Comparison of ENCODE assay signal across 7 cellular contexts in the genomic region with DNA sequence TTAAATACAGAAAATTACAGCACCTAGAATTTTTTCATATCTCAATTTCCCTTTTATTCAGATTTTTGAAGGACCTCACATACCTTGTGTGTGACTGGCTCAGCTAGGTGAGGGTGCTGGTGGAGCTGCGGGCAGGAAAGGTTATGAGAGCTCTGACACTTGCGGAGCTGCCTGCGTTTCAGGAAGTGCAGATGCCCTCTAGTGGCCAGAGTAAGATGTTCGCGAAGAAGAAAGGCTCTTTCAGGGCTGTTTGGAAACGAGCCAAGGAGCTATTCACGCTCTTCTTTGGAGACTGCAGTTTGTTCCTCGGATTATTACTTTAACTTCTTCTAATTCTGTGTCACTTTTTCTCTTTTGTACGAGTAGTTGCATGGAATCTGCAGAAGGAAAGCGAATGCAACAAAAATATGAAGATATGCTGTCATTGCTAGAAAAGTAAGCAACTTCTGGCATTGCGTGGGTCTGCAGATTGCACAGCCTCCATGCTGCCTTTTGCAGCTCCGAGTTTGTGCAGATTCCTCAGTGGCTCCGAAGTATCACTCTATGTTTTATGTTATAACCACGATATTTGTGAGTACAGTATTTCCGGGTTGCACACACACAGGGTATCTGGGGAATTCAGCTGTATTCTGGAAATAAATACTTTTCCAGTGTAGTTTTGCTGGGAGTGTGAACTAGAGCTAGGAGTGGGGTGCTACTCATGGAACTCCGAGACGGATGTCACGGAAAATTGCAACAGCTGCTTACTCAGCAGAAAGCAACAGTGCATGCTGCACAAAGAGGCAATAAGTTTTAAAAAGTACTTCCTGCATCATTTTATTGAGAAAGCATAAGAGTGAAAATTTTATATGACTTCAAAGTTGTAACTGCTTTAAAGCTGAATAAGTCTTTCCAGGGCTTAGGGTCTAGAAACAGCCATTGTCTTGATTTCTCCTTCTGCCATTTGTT. TPM values are rescaled to one million over a fixed set of nuclear protein-coding genes. Genes with fewer than 3 reads are reported as not detected.
DNase-seq lines count a peak whose midpoint lies in the region; ATAC-seq, FAIRE-seq and TF ChIP-seq lines count a peak whose summit lies in the region.

No MANE protein-coding gene starts in this region.

- no peak overlapping the region for H3K27ac ChIP-seq in RWPE1

- ATAC-seq in GM18505 (IDR thresholded peaks at IDR 0.05; ENCODE audit: unreplicated experiment) = no peak

- H3K27ac Mint-ChIP-seq in MCF 10A (ENCODE audit: low read depth, unreplicated experiment) = no peak overlapping the region

- no peaks in the 10 kb centered on the region for H3K9me3 Mint-ChIP-seq in MCF 10A (ENCODE audit: unreplicated experiment)

- H3K36me3 Mint-ChIP-seq in MCF 10A (ENCODE audit: insufficient read depth, unreplicated experiment) = peaks cover 5% of the 10 kb centered on the region

- intact Hi-C loops in MCF 10A (cut with micrococcal nuclease) = loop anchor here (1.0 to 10.0 kb wide), 5 partner anchors 252 to 765 kb away; no protein-coding TSS in a partner anchor

- H3K4me3 Mint-ChIP-seq in MCF 10A (ENCODE audit: unreplicated experiment) = no peak overlapping the region

- peak; percentile 1 for DNase-seq in GM12864 (ENCODE audit: low read depth)
- peak; percentile 83 for DNase-seq in LoVo (ENCODE audit: low spot score)
- peak; percentile 44 for DNase-seq in RWPE1 (ENCODE audit: low spot score)
- DNase-seq in MCF 10A (ENCODE audit: unreplicated experiment) = peak; percentile 63
- DNase-seq in stimulated activated CD4-positive, alpha-beta T cell treated with anti-CD3 and anti-CD28 coated beads, Interleukin-1b, Interleukin-23, amount 100 ng/mL, for 24 hours (ENCODE audit: low read depth in 4 of 4, low spot score in 1 of 4) = peak in 3 of 4 experiments; percentile 1 to 17 (median 9)

- no peak overlapping the region for H3K4me3 ChIP-seq in GM12864 (ENCODE audit: low read depth, low read length)

- no TSS peak for BruUV-seq in MCF 10A (replicated peaks; lab: Mats Ljungman, UMichigan)

- no peaks in the 10 kb centered on the region for H3K27me3 Mint-ChIP-seq in MCF 10A (ENCODE audit: insufficient read depth, unreplicated experiment)

- POLR2A ChIA-PET in RWPE1 (lab: Yijun Ruan, JAX; ENCODE audit: low non-redundant PET) (no interaction called here), MCF 10A (lab: Yijun Ruan, JAX) (interaction anchor here (0.6 to 0.7 kb wide), 3 partner anchors 60 to 267 kb away, joined by 3 read pairs; no protein-coding TSS in a partner anchor)

- H3K4me1 Mint-ChIP-seq in MCF 10A (ENCODE audit: insufficient read depth, unreplicated experiment) = peaks cover 17% of the 10 kb centered on the region

- CTCF ChIA-PET in RWPE1 (lab: Yijun Ruan, JAX) (interaction anchor here (0.5 to 1.1 kb wide), 9 partner anchors 8 to 1917 kb away, joined by 3 to 6 read pairs (median 3); no protein-coding TSS in a partner anchor), MCF 10A (lab: Yijun Ruan, JAX) (interaction anchor here (0.6 to 2.4 kb wide), 35 partner anchors 8 to 1640 kb away, joined by 3 to 16 read pairs (median 4); a partner anchor contains a TSS)

- TF ChIP-seq CTCF in GM12864 (IDR thresholded peaks at IDR 0.05; ENCODE audit: low read depth, low read length, missing control alignments) (peak; percentile 79), RWPE1 (conservative IDR thresholded peaks at IDR 0.05; ENCODE audit: low read depth) (peak; percentile 78), MCF 10A (IDR thresholded peaks at IDR 0.05; ENCODE audit: unreplicated experiment) (peak; percentile 74)

- FAIRE-seq in islet of Langerhans (lab: Jason Lieb, UNC) = peak; percentile 97

- TF ChIP-seq POLR2A in GM18505 (IDR thresholded peaks at IDR 0.05; ENCODE audit: borderline replicate concordance, extremely low read depth, insufficient read depth, insufficient read length) = no peak

RNA-seq across cellular contexts. Expression of a gene that starts 46.3 kb away (rescaled TPM):
- total RNA-seq in MCF 10A (2022) = 0.44 TPM in 1 of 2 replicates, not detected in the other

Comparison
In these comparisons a context has a peak if more than half of its experiments do, and no peak if none do; other contexts are left out.
1. DNase-seq: peak in every context shown above with its lines; median percentile 83 in LoVo; 63 in MCF 10A; 44 in RWPE1; 9 in stimulated activated CD4-positive, alpha-beta T cell treated with anti-CD3 and anti-CD28 coated beads, Interleukin-1b, Interleukin-23, amount 100 ng/mL, for 24 hours; 1 in GM12864.